Comparison of ENCODE assay signal across 8 cellular contexts in the genomic region with DNA sequence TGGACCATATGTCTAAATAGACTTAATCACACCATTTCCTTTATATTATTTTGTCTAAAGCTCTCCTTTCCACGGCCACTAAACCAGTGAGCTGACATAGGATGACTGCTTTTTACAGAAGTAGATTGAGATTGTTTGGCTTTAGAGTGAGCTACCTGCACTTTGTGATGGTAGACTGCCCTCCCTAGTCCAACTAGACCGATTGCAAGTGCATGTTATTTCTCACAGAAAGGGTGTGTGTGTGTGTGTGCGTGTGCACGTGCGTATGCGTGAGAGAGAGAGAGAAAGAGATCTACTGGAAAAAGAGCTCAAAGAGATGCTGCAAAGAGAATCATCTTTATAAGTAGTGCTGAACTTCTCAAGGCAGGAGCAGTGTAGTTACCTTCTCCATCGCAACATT.
DNase-seq lines count a peak whose midpoint lies in the region; ATAC-seq and TF ChIP-seq lines count a peak whose summit lies in the region.

No MANE protein-coding gene starts in this region.

- BruUV-seq in IMR-90 (replicated peaks; lab: Mats Ljungman, UMichigan) (no TSS peak), mammary epithelial cell (replicated peaks; lab: Mats Ljungman, UMichigan) (no TSS peak)

- peak overlapping the region; percentile 39; the same call in 1 of the 2 replicates for H2AFZ ChIP-seq in DND-41 (ENCODE audit: low read depth, low read length)
- no peak overlapping the region for H2AFZ ChIP-seq in IMR-90 (replicated peaks; ENCODE audit: low read length, poor library complexity)
- H2AFZ ChIP-seq in mammary epithelial cell (ENCODE audit: low read depth, low read length): no peak overlapping the region

- 0 out of 2 replicates have a peak overlapping the region, but pooled peaks have one; percentile 46 for H3K14ac ChIP-seq in IMR-90 (replicated peaks; ENCODE audit: low read depth, low read length)

- peak overlapping the region; percentile 34 for H2BK5ac ChIP-seq in IMR-90 (ENCODE audit: low read depth, low read length, poor library complexity, severe bottlenecking)

- H3K23ac ChIP-seq in IMR-90 (ENCODE audit: low read depth, low read length): peak overlapping the region; percentile 74

- TF ChIP-seq CTCF in DND-41 (IDR thresholded peaks at IDR 0.05; ENCODE audit: borderline replicate concordance, extremely low read depth, low read length, poor library complexity, severe bottlenecking) (peak; percentile 39), IMR-90 (conservative IDR thresholded peaks at IDR 0.05; ENCODE audit: low read depth, low read length) (no peak), mucosa of descending colon (IDR thresholded peaks at IDR 0.05) (no peak), mammary epithelial cell (conservative IDR thresholded peaks at IDR 0.05 in 1 of 2, IDR thresholded peaks at IDR 0.05 in 1 of 2; ENCODE audit: extremely low read depth in 1 of 2, insufficient read depth in 1 of 2, low read depth in 1 of 2, low read length in 2 of 2) (no peak)
- no peak for TF ChIP-seq CTCF in activated CD8-positive, alpha-beta T cell treated with anti-CD3 and anti-CD28 coated beads for 36 hours (IDR thresholded peaks at IDR 0.05)

- no peak overlapping the region for H3K27ac Mint-ChIP-seq in activated CD8-positive, alpha-beta T cell treated with anti-CD3 and anti-CD28 coated beads for 36 hours

- no peak overlapping the region; the same call in 1 of the 2 replicates for H2AK5ac ChIP-seq in IMR-90 (ENCODE audit: low read depth, low read length)

- H3K4me1 ChIP-seq in DND-41 (ENCODE audit: insufficient read depth, low read length): peaks cover 17% of the 10 kb centered on the region
- peaks cover 21% of the 10 kb centered on the region for H3K4me1 ChIP-seq in IMR-90 (ENCODE audit: control insufficient read depth, insufficient read depth, low read length)
- H3K4me1 ChIP-seq in mucosa of descending colon (ENCODE audit: low read depth): peaks cover 5% of the 10 kb centered on the region
- peaks cover 33% of the 10 kb centered on the region for H3K4me1 ChIP-seq in mammary epithelial cell (ENCODE audit: insufficient read depth, low read length)

- H3K36me3 ChIP-seq in DND-41 (ENCODE audit: insufficient read depth, low read length) (no peaks in the 10 kb centered on the region), IMR-90 (ENCODE audit: control insufficient read depth, insufficient read depth, low read length) (peaks cover 10% of the 10 kb centered on the region), mucosa of descending colon (ENCODE audit: low read depth) (no peaks in the 10 kb centered on the region), mammary epithelial cell (ENCODE audit: insufficient read depth, low read length) (peaks cover 2% of the 10 kb centered on the region)

- POLR2A ChIA-PET in IMR-90 (lab: Charles Lee; ENCODE audit: unreplicated experiment): no interaction called here
- POLR2A ChIA-PET in activated CD8-positive, alpha-beta T cell treated with anti-CD3 and anti-CD28 coated beads for 36 hours (lab: Charles Lee): interaction anchor here (0.5 to 1.2 kb wide), 3 partner anchors 15 to 105 kb away, joined by 3 to 4 read pairs (median 3); no protein-coding TSS in a partner anchor

- dilution Hi-C loops in IMR-90 (cut with HindIII; ENCODE audit: low sequenced_read_pairs, unreplicated experiment): no loop called here
- dilution Hi-C loops in mammary epithelial cell (cut with HindIII; ENCODE audit: low sequenced_read_pairs): no loop called here

- TF ChIP-seq RAD21 in IMR-90 (IDR thresholded peaks at IDR 0.05; ENCODE audit: low read length): no peak

- 78% methylated on average over 5 of the region's 7 CpGs; no CpG with 5 or more reads in 1 of the 2 experiments for WGBS in IMR-90 (ENCODE audit: extremely low coverage in 2 of 2, insufficient read length in 1 of 2), 2 experiments
- WGBS in mammary epithelial cell (ENCODE audit: low coverage, missing lambda C conversion rate): 81% methylated on average over 7 of the region's 7 CpGs

- H3K4me2 ChIP-seq in DND-41 (ENCODE audit: insufficient read depth, low read length) (peak overlapping the region; percentile 32), IMR-90 (ENCODE audit: low read depth, low read length) (no peak overlapping the region), mammary epithelial cell (ENCODE audit: insufficient read depth, low read depth, low read length) (no peak overlapping the region)

- H3K4me3 Mint-ChIP-seq in activated CD8-positive, alpha-beta T cell treated with anti-CD3 and anti-CD28 coated beads for 36 hours: no peak overlapping the region

- H3K9me3 Mint-ChIP-seq in activated CD8-positive, alpha-beta T cell treated with anti-CD3 and anti-CD28 coated beads for 36 hours: peaks cover 8% of the 10 kb centered on the region

- TF ChIP-seq POLR2A in IMR-90 (IDR thresholded peaks at IDR 0.05; ENCODE audit: low read depth, low read length): no peak

- H3K4me1 Mint-ChIP-seq in activated CD8-positive, alpha-beta T cell treated with anti-CD3 and anti-CD28 coated beads for 36 hours (ENCODE audit: low read depth): peaks cover 33% of the 10 kb centered on the region

- in situ Hi-C loops in IMR-90 (cut with MboI; ENCODE audit: low sequenced_read_pairs): no loop called here
- in situ Hi-C loops in mammary epithelial cell (cut with MboI; ENCODE audit: low sequenced_read_pairs in 2 of 2): no loop called here

- intact Hi-C loops in IMR-90 (cut with micrococcal nuclease): no loop called here
- intact Hi-C loops in activated CD8-positive, alpha-beta T cell treated with anti-CD3 and anti-CD28 coated beads for 36 hours (cut with micrococcal nuclease): no loop called here
- intact Hi-C loops in mucosa of descending colon (cut with DNase I, micrococcal nuclease): no loop called here
- intact Hi-C loops in mammary epithelial cell (cut with micrococcal nuclease): no loop called here

- peaks cover 24% of the 10 kb centered on the region for H3K9me1 ChIP-seq in IMR-90 (ENCODE audit: insufficient read depth, low read length)

- DNase-seq in DND-41 (peak; percentile 34), IMR-90 (no peak), mucosa of descending colon (peak in 1 of 3 donors; percentile 12), NCI-H345 (lab: John Stamatoyannopoulos, UW) (no peak), mammary epithelial cell (no peak)
- peak; percentile 50 for DNase-seq in activated CD8-positive, alpha-beta T cell treated with anti-CD3 and anti-CD28 coated beads for 36 hours
- no peak for DNase-seq in effector CD8-positive, alpha-beta T cell (lab: John Stamatoyannopoulos, UW)

- H3K56ac ChIP-seq in IMR-90 (ENCODE audit: extremely low read depth, insufficient read depth, low read length): no peak overlapping the region

- no peak overlapping the region for H4K5ac ChIP-seq in IMR-90 (ENCODE audit: low read depth, low read length)

- peak; percentile 20; the same call in 2 of the 3 replicates for ATAC-seq in DND-41 (ENCODE audit: insufficient read depth, low read depth)
- no peak for ATAC-seq in IMR-90 (ENCODE audit: low read depth)
- peak; percentile 27 for ATAC-seq in activated CD8-positive, alpha-beta T cell treated with anti-CD3 and anti-CD28 coated beads for 36 hours
- peak; percentile 51 for ATAC-seq in mucosa of descending colon
- no peak for ATAC-seq in GM19467 (IDR thresholded peaks at IDR 0.05; ENCODE audit: unreplicated experiment)

- H4K20me1 ChIP-seq in DND-41 (ENCODE audit: insufficient read depth, low read length) (no peaks in the 10 kb centered on the region), IMR-90 (ENCODE audit: insufficient read depth, low read length) (peaks cover 83% of the 10 kb centered on the region), mammary epithelial cell (ENCODE audit: insufficient read depth, low read length) (no peaks in the 10 kb centered on the region)

- H3K4me3 ChIP-seq in DND-41 (ENCODE audit: low read depth in 1 of 2, low read length in 2 of 2) (no peak overlapping the region), IMR-90 (ENCODE audit: insufficient read depth, low read depth, low read length) (no peak overlapping the region), mucosa of descending colon (no peak overlapping the region), mammary epithelial cell (replicated peaks in 1 of 3; ENCODE audit: insufficient read depth in 1 of 3, low read depth in 2 of 3, low read length in 3 of 3) (no peak overlapping the region)

- CTCF ChIA-PET in IMR-90 (lab: Yijun Ruan, JAX) (no interaction called here), mammary epithelial cell (lab: Charles Lee; ENCODE audit: low non-redundant PET) (no interaction called here)
- CTCF ChIA-PET in activated CD8-positive, alpha-beta T cell treated with anti-CD3 and anti-CD28 coated beads for 36 hours (lab: Charles Lee): interaction anchor here (1.0 to 1.4 kb wide), 5 partner anchors 9 to 119 kb away, joined by 3 to 7 read pairs (median 3); no protein-coding TSS in a partner anchor

- no peak overlapping the region for H3K18ac ChIP-seq in IMR-90 (ENCODE audit: low read depth, low read length)

- no peak overlapping the region for H4K8ac ChIP-seq in IMR-90 (ENCODE audit: low read depth in 2 of 2, low read length in 2 of 2)

- H3K27ac ChIP-seq in DND-41 (ENCODE audit: low read length) (no peak overlapping the region), IMR-90 (ENCODE audit: insufficient read depth, low read length) (no peak overlapping the region), mammary epithelial cell (ENCODE audit: insufficient read depth, low read depth, low read length) (no peak overlapping the region)

- no peak overlapping the region for H2BK120ac ChIP-seq in IMR-90 (ENCODE audit: low read depth, low read length)

- no peak overlapping the region for H2AK9ac ChIP-seq in IMR-90 (replicated peaks; ENCODE audit: low read depth, low read length, poor library complexity)

- peaks cover 10% of the 10 kb centered on the region for H3K36me3 Mint-ChIP-seq in activated CD8-positive, alpha-beta T cell treated with anti-CD3 and anti-CD28 coated beads for 36 hours (ENCODE audit: low read depth)

- H3K79me2 ChIP-seq in DND-41 (ENCODE audit: insufficient read depth, low read length): no peaks in the 10 kb centered on the region
- peaks cover 92% of the 10 kb centered on the region for H3K79me2 ChIP-seq in mammary epithelial cell (ENCODE audit: insufficient read depth, low read length)

- no peaks in the 10 kb centered on the region for H3K27me3 ChIP-seq in DND-41 (ENCODE audit: insufficient read depth, low read length, poor library complexity)
- no peaks in the 10 kb centered on the region for H3K27me3 ChIP-seq in IMR-90 (ENCODE audit: control insufficient read depth, insufficient read depth, low read length)
- H3K27me3 ChIP-seq in mammary epithelial cell (ENCODE audit: insufficient read depth, low read length): no peaks in the 10 kb centered on the region

- H3K4ac ChIP-seq in IMR-90 (ENCODE audit: low read depth, low read length): peak overlapping the region; percentile 1; the same call in 1 of the 2 replicates

- H3K9ac ChIP-seq in DND-41 (ENCODE audit: low read depth, low read length) (no peak overlapping the region), IMR-90 (ENCODE audit: low read depth, low read length) (no peak overlapping the region), mammary epithelial cell (ENCODE audit: insufficient read depth, low read length) (no peak overlapping the region)

- H2BK20ac ChIP-seq in IMR-90 (ENCODE audit: low read depth, low read length): no peak overlapping the region

- H2BK15ac ChIP-seq in IMR-90 (ENCODE audit: low read depth, low read length): no peak overlapping the region

- no peak overlapping the region for H4K91ac ChIP-seq in IMR-90 (ENCODE audit: insufficient read depth, low read depth, low read length)

- H3K9me3 ChIP-seq in DND-41 (ENCODE audit: insufficient read depth, low read length, severe bottlenecking) (no peaks in the 10 kb centered on the region), IMR-90 (ENCODE audit: control insufficient read depth, insufficient read depth, low read length) (peaks cover 6% of the 10 kb centered on the region), mucosa of descending colon (no peaks in the 10 kb centered on the region), mammary epithelial cell (replicated peaks; ENCODE audit: insufficient read depth, low read length) (no peaks in the 10 kb centered on the region)

- peaks cover 7 to 68% of the 10 kb centered on the region in 2 experiments; a peak in 3 of 4 replicates for H3K79me1 ChIP-seq in IMR-90 (ENCODE audit: low read depth in 1 of 2, low read length in 2 of 2)

- H3K27me3 Mint-ChIP-seq in activated CD8-positive, alpha-beta T cell treated with anti-CD3 and anti-CD28 coated beads for 36 hours: no peaks in the 10 kb centered on the region

Comparison
In these comparisons a context has a peak if more than half of its experiments do, and no peak if none do; other contexts are left out.
1. ATAC-seq: peak in DND-41 (single experiment), activated CD8-positive, alpha-beta T cell treated with anti-CD3 and anti-CD28 coated beads for 36 hours (single experiment) and mucosa of descending colon (single experiment); none in IMR-90 (single experiment) and GM19467 (single experiment).
2. DNase-seq: peak in DND-41 (single experiment) and activated CD8-positive, alpha-beta T cell treated with anti-CD3 and anti-CD28 coated beads for 36 hours (single experiment); none in IMR-90 (single experiment), effector CD8-positive, alpha-beta T cell (single experiment), NCI-H345 (single experiment) and mammary epithelial cell (single experiment).